Comparison of ENCODE assay signal across 11 cellular contexts in the genomic region with DNA sequence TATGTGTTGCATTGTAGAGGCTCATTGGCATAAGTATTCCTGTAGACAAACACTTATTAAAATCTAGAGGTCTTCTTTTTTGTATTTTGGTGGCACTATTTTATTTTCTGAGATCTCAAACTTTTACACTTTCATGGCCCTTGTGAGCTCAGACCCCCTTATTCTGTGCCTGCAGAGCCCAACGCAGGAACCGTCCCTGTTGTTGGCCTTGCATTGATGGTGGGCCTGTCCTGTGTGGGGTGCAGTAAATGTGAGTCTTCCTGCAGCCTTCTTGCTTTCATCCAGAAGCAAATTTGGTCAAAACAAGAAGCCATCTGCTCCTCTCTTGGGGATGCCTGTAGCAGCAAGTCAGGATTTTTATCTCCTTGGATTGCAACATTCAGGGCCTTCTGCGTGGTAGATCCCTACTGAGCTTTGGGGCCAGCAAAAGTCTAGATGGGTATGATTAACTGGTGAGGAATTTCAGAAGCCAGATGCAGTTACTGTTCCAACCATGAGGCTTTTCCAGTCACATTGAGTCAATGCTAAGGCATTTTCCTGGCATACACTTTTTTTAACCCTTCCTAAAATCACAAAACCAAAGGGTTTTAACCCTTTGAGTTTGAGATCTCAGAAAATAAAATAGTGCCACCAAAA. TPM values are rescaled to one million over a fixed set of nuclear protein-coding genes. Genes with fewer than 3 reads are reported as not detected.
A peak's percentile ranks its signal among the peaks of the same experiment; 100 is the strongest.
DNase-seq lines count a peak whose midpoint lies in the region; TF ChIP-seq lines count a peak whose summit lies in the region.
"Had no signal": no experiment of that assay in that cellular context is flagged by ENCODE, and none has a peak within 500 bp of the region (broad histone marks: within the 10 kb centered on the region; RNA-seq: fewer than 3 reads in every experiment).

No MANE protein-coding gene starts in this region.

- H3K27ac ChIP-seq in epithelial cell of prostate = peak overlapping the region; percentile 70
- H3K27ac ChIP-seq in OCI-LY7 (ENCODE audit: low read depth, low read length, poor library complexity, severe bottlenecking) = no peak overlapping the region
- H3K27ac ChIP-seq: adrenal gland, VCaP had no signal

- H3K36me3 ChIP-seq in OCI-LY7 (ENCODE audit: insufficient read depth, low read length) = peaks cover 51% of the 10 kb centered on the region
- H3K36me3 ChIP-seq: adrenal gland had no signal

- H3K4me3 ChIP-seq in OCI-LY7 (ENCODE audit: low read depth, low read length, poor library complexity, severe bottlenecking) = no peak overlapping the region
- H3K4me3 ChIP-seq: adrenal gland, lung had no signal

- BruUV-seq in OCI-LY7 (replicated peaks; lab: Mats Ljungman, UMichigan) = no TSS peak

- peaks cover 9% of the 10 kb centered on the region for H3K4me1 ChIP-seq in OCI-LY7 (ENCODE audit: insufficient read depth, low read length, poor library complexity, severe bottlenecking)
- H3K4me1 ChIP-seq: adrenal gland had no signal

- POLR2A ChIA-PET in OCI-LY7 (lab: Charles Lee) = no interaction called here

- H3K9me2 ChIP-seq in OCI-LY7 (ENCODE audit: insufficient read depth, low read length) = no peaks in the 10 kb centered on the region

- peaks cover 11% of the 10 kb centered on the region; the same call in 1 of the 2 replicates for H4K20me1 ChIP-seq in OCI-LY7 (ENCODE audit: insufficient read depth, low read length)

- H3K9me3 ChIP-seq in OCI-LY7 (ENCODE audit: low read length) = no peaks in the 10 kb centered on the region
- H3K9me3 ChIP-seq: adrenal gland had no signal

- intact Hi-C loops in posterior vena cava (cut with DNase I) = no loop called here
- intact Hi-C loops in OCI-LY7 (cut with micrococcal nuclease; ENCODE audit: unreplicated experiment) = no loop called here

- H2AFZ ChIP-seq in OCI-LY7 (ENCODE audit: low read length) = no peak overlapping the region

- peak; percentile 87 for DNase-seq in DMS 273 (lab: John Stamatoyannopoulos, UW; ENCODE audit: unreplicated experiment)
- DNase-seq in NCI-H460 (ENCODE audit: extremely low read depth, low read depth) = peak; percentile 87
- peak; percentile 81 for DNase-seq in epithelial cell of prostate (ENCODE audit: low read depth, low spot score)
- DNase-seq in non-pigmented ciliary epithelial cell (ENCODE audit: low read depth) = peak; percentile 98
- DNase-seq in posterior vena cava (ENCODE audit: low spot score) = no peak
- no peak for DNase-seq in ecto neural progenitor cell (ENCODE audit: low spot score)
- DNase-seq in D341Med (ENCODE audit: low spot score) = no peak
- no peak for DNase-seq in OCI-LY7 (ENCODE audit: low spot score)

- CTCF ChIA-PET in OCI-LY7 (lab: Charles Lee; ENCODE audit: unreplicated experiment) = no interaction called here

- peaks cover 88% of the 10 kb centered on the region for H3K79me2 ChIP-seq in OCI-LY7 (ENCODE audit: insufficient read depth, low read depth, low read length)

- H3K4me2 ChIP-seq in OCI-LY7 (ENCODE audit: low read length) = no peak overlapping the region

- no peak for TF ChIP-seq CTCF in OCI-LY7 (conservative IDR thresholded peaks at IDR 0.05; ENCODE audit: low read length)

RNA-seq across cellular contexts. Expression of gene BASP1, which starts 31.7 kb away (rescaled TPM):
- 162 and 205 TPM in 2 replicates for total RNA-seq in NCI-H460 (2014; rRNA removed; shearing (Covaris generic))
- polyA plus RNA-seq in NCI-H460 (2014; cell fraction: nucleus; rRNA removed) = 195 and 217 TPM in 2 replicates
- total RNA-seq in posterior vena cava (10 to 100 TPM; 25.2 to 31.4 TPM), OCI-LY7 (2022) (23.4 and 28.1 TPM in 2 replicates)
- total RNA-seq in OCI-LY7 (2014; rRNA removed; shearing (Covaris generic)) = 62.1 and 64.8 TPM in 2 replicates

Comparison
In these comparisons a context has a peak if more than half of its experiments do, and no peak if none do; other contexts are left out.
1. DNase-seq: peak in DMS 273 (single experiment), NCI-H460 (single experiment), epithelial cell of prostate (single experiment) and non-pigmented ciliary epithelial cell (single experiment); none in posterior vena cava (single experiment), ecto neural progenitor cell (single experiment), D341Med (single experiment) and OCI-LY7 (single experiment).